In genomic region chr14:103880334-103880985, GRCh38 we compare ENCODE assay signal across 8 cellular contexts. TPM values are rescaled to one million over a fixed set of nuclear protein-coding genes. Genes with fewer than 3 reads are reported as not detected.
DNase-seq lines count a peak whose midpoint lies in the region; ATAC-seq lines count a peak whose summit lies in the region.

No MANE protein-coding gene starts in this region.

- H3K9me3 ChIP-seq in T-helper 17 cell (ENCODE audit: control insufficient read depth, low read length, poor library complexity, severe bottlenecking) = no peaks in the 10 kb centered on the region
- H3K9me3 ChIP-seq in naive thymus-derived CD4-positive, alpha-beta T cell (ENCODE audit: control insufficient read depth in 2 of 3, low read length in 3 of 3) = no peaks in the 10 kb centered on the region

- H3K27me3 Mint-ChIP-seq in activated CD4-positive, alpha-beta memory T cell treated with anti-CD3 and anti-CD28 coated beads for 36 hours = no peaks in the 10 kb centered on the region
- no peaks in the 10 kb centered on the region for H3K27me3 Mint-ChIP-seq in activated CD4-positive, alpha-beta memory T cell treated with anti-CD3 and anti-CD28 coated beads, Interleukin-2, amount 10 ng/mL, durations not matched to agents 7 days and 5 days
- no peaks in the 10 kb centered on the region for H3K27me3 Mint-ChIP-seq in T-helper 17 cell
- H3K27me3 Mint-ChIP-seq in naive thymus-derived CD4-positive, alpha-beta T cell = peaks cover 0 to 6% (median 0%) of the 10 kb centered on the region in 5 donors

- peak overlapping the region; percentile 53 for H3K4me3 Mint-ChIP-seq in activated CD4-positive, alpha-beta memory T cell treated with anti-CD3 and anti-CD28 coated beads for 36 hours
- H3K4me3 Mint-ChIP-seq in activated CD4-positive, alpha-beta memory T cell treated with anti-CD3 and anti-CD28 coated beads, Interleukin-2, amount 10 ng/mL, durations not matched to agents 7 days and 5 days = no peak overlapping the region
- peak overlapping the region; percentile 78 for H3K4me3 Mint-ChIP-seq in T-helper 17 cell
- peak overlapping the region; percentile 42 to 83 (median 78) for H3K4me3 Mint-ChIP-seq in naive thymus-derived CD4-positive, alpha-beta T cell

- peaks cover 0 to 15% of the 10 kb centered on the region in 2 donors for H3K4me1 ChIP-seq in naive thymus-derived CD4-positive, alpha-beta T cell (ENCODE audit: control insufficient read depth in 2 of 2, insufficient read depth in 2 of 2, low read length in 2 of 2)

- H3K36me3 Mint-ChIP-seq in activated CD4-positive, alpha-beta memory T cell treated with anti-CD3 and anti-CD28 coated beads for 36 hours = no peaks in the 10 kb centered on the region
- H3K36me3 Mint-ChIP-seq in activated CD4-positive, alpha-beta memory T cell treated with anti-CD3 and anti-CD28 coated beads, Interleukin-2, amount 10 ng/mL, durations not matched to agents 7 days and 5 days (ENCODE audit: low read depth) = no peaks in the 10 kb centered on the region
- no peaks in the 10 kb centered on the region for H3K36me3 Mint-ChIP-seq in T-helper 17 cell (ENCODE audit: low read depth)
- H3K36me3 Mint-ChIP-seq in naive thymus-derived CD4-positive, alpha-beta T cell = no peaks in the 10 kb centered on the region

- peaks cover 9% of the 10 kb centered on the region for H3K4me1 Mint-ChIP-seq in activated CD4-positive, alpha-beta memory T cell treated with anti-CD3 and anti-CD28 coated beads for 36 hours (ENCODE audit: low read depth)
- H3K4me1 Mint-ChIP-seq in activated CD4-positive, alpha-beta memory T cell treated with anti-CD3 and anti-CD28 coated beads, Interleukin-2, amount 10 ng/mL, durations not matched to agents 7 days and 5 days = peaks cover 9% of the 10 kb centered on the region
- H3K4me1 Mint-ChIP-seq in T-helper 17 cell = peaks cover 9% of the 10 kb centered on the region
- peaks cover 7 to 28% (median 13%) of the 10 kb centered on the region in 7 donors for H3K4me1 Mint-ChIP-seq in naive thymus-derived CD4-positive, alpha-beta T cell

- H3K9me3 Mint-ChIP-seq in activated CD4-positive, alpha-beta memory T cell treated with anti-CD3 and anti-CD28 coated beads for 36 hours = no peaks in the 10 kb centered on the region
- no peaks in the 10 kb centered on the region for H3K9me3 Mint-ChIP-seq in activated CD4-positive, alpha-beta memory T cell treated with anti-CD3 and anti-CD28 coated beads, Interleukin-2, amount 10 ng/mL, durations not matched to agents 7 days and 5 days
- no peaks in the 10 kb centered on the region for H3K9me3 Mint-ChIP-seq in naive thymus-derived CD4-positive, alpha-beta T cell

- POLR2A ChIA-PET in activated CD4-positive, alpha-beta memory T cell treated with anti-CD3 and anti-CD28 coated beads for 36 hours (lab: Charles Lee) = no interaction called here
- POLR2A ChIA-PET in activated CD4-positive, alpha-beta memory T cell treated with anti-CD3 and anti-CD28 coated beads, Interleukin-2, amount 10 ng/mL, durations not matched to agents 7 days and 5 days (lab: Charles Lee) = interaction anchor here (0.6 kb wide), 1 partner anchor 41 kb away, joined by 3 read pairs; no protein-coding TSS in a partner anchor
- POLR2A ChIA-PET in naive thymus-derived CD4-positive, alpha-beta T cell (lab: Charles Lee) = interaction anchor here (0.8 to 1.4 kb wide), 2 partner anchors 8 to 21 kb away, joined by 3 read pairs; no protein-coding TSS in a partner anchor

- H3K27me3 ChIP-seq in naive thymus-derived CD4-positive, alpha-beta T cell (ENCODE audit: control insufficient read depth in 2 of 2, insufficient read depth in 2 of 2, low read length in 2 of 2) = no peaks in the 10 kb centered on the region

- H3K36me3 ChIP-seq in naive thymus-derived CD4-positive, alpha-beta T cell (ENCODE audit: control insufficient read depth in 2 of 3, insufficient read depth in 3 of 3, low read length in 3 of 3) = no peaks in the 10 kb centered on the region

- ATAC-seq in T-helper 17 cell (peak; percentile 64), GM19455 (IDR thresholded peaks at IDR 0.05; ENCODE audit: unreplicated experiment) (no peak)
- ATAC-seq in naive thymus-derived CD4-positive, alpha-beta T cell = peak; percentile 58

- DNase-seq in activated CD4-positive, alpha-beta memory T cell treated with anti-CD3 and anti-CD28 coated beads for 36 hours = peak; percentile 17
- no peak for DNase-seq in activated CD4-positive, alpha-beta memory T cell treated with anti-CD3 and anti-CD28 coated beads, Interleukin-2, amount 10 ng/mL, durations not matched to agents 7 days and 5 days
- DNase-seq in T-helper 17 cell (no peak), epithelial cell of prostate (ENCODE audit: low read depth, low spot score) (no peak), ecto neural progenitor cell (ENCODE audit: low spot score) (no peak), NCI-H187 treated with DMSO at 0.1 percent for 48 hours (lab: John Stamatoyannopoulos, UW) (no peak)
- peak in 6 of 9 donors; percentile 20 to 50 (median 42) for DNase-seq in naive thymus-derived CD4-positive, alpha-beta T cell

- peak overlapping the region; percentile 21 for H3K27ac ChIP-seq in epithelial cell of prostate
- H3K27ac ChIP-seq in naive thymus-derived CD4-positive, alpha-beta T cell (ENCODE audit: low read depth, low read length) = no peak overlapping the region

- H3K27ac Mint-ChIP-seq in activated CD4-positive, alpha-beta memory T cell treated with anti-CD3 and anti-CD28 coated beads for 36 hours = no peak overlapping the region
- H3K27ac Mint-ChIP-seq in activated CD4-positive, alpha-beta memory T cell treated with anti-CD3 and anti-CD28 coated beads, Interleukin-2, amount 10 ng/mL, durations not matched to agents 7 days and 5 days = no peak overlapping the region
- peak overlapping the region; percentile 14 for H3K27ac Mint-ChIP-seq in T-helper 17 cell
- peak overlapping the region in 3 of 9 donors; percentile 11 to 59 (median 28) for H3K27ac Mint-ChIP-seq in naive thymus-derived CD4-positive, alpha-beta T cell

- CTCF ChIA-PET in activated CD4-positive, alpha-beta memory T cell treated with anti-CD3 and anti-CD28 coated beads for 36 hours (lab: Charles Lee) = interaction anchor here (1.2 to 2.8 kb wide), 2 partner anchors 18 to 20 kb away, joined by 4 to 18 read pairs; no protein-coding TSS in a partner anchor
- CTCF ChIA-PET in activated CD4-positive, alpha-beta memory T cell treated with anti-CD3 and anti-CD28 coated beads, Interleukin-2, amount 10 ng/mL, durations not matched to agents 7 days and 5 days (lab: Charles Lee) = interaction anchor here (1.2 to 3.5 kb wide), 3 partner anchors 20 to 72 kb away, joined by 3 to 20 read pairs (median 5); no protein-coding TSS in a partner anchor
- CTCF ChIA-PET in naive thymus-derived CD4-positive, alpha-beta T cell (lab: Charles Lee) = interaction anchor here (1.1 to 1.6 kb wide), 4 partner anchors 24 to 71 kb away, joined by 3 to 4 read pairs (median 4); no protein-coding TSS in a partner anchor

- peak overlapping the region; percentile 25 for H3K4me3 ChIP-seq in naive thymus-derived CD4-positive, alpha-beta T cell (ENCODE audit: low read length)

- intact Hi-C loops in activated CD4-positive, alpha-beta memory T cell treated with anti-CD3 and anti-CD28 coated beads for 36 hours (cut with micrococcal nuclease) = no loop called here
- intact Hi-C loops in naive thymus-derived CD4-positive, alpha-beta T cell (cut with micrococcal nuclease) = no loop called here

RNA-seq across cellular contexts. Expression of gene PPP1R13B, which starts 33.1 kb away (rescaled TPM):
- 10 to 100 TPM; 13.5 to 14.8 TPM for total RNA-seq in activated CD4-positive, alpha-beta memory T cell treated with anti-CD3 and anti-CD28 coated beads for 36 hours
- 10 to 100 TPM; 10.7 to 15.9 TPM for total RNA-seq in activated CD4-positive, alpha-beta memory T cell treated with anti-CD3 and anti-CD28 coated beads, Interleukin-2, amount 10 ng/mL, durations not matched to agents 7 days and 5 days
- 10 to 100 TPM; 18.2 to 22.6 TPM for total RNA-seq in T-helper 17 cell
- total RNA-seq in naive thymus-derived CD4-positive, alpha-beta T cell = 10 to 100 TPM; 10.8 to 26.8 (median 17.7) TPM
- 1 to 10 TPM; 3.3 to 3.9 TPM for polyA plus RNA-seq in naive thymus-derived CD4-positive, alpha-beta T cell

RNA-seq across cellular contexts. Expression of gene TDRD9, which starts 47.8 kb away (rescaled TPM):
- under 1 TPM; 0.19 to 0.85 TPM for total RNA-seq in activated CD4-positive, alpha-beta memory T cell treated with anti-CD3 and anti-CD28 coated beads for 36 hours
- total RNA-seq in activated CD4-positive, alpha-beta memory T cell treated with anti-CD3 and anti-CD28 coated beads, Interleukin-2, amount 10 ng/mL, durations not matched to agents 7 days and 5 days = under 1 TPM; 0.08 to 0.13 TPM
- 1 to 10 TPM in 1 of 2 donors, not detected in 1; 1.0 TPM for total RNA-seq in T-helper 17 cell
- 1 to 10 TPM in 1 of 5 experiments, under 1 TPM in 3, not detected in 1; 0.16 to 6.4 (median 0.43) TPM for total RNA-seq in naive thymus-derived CD4-positive, alpha-beta T cell
- under 1 TPM; 0.25 to 0.91 TPM for polyA plus RNA-seq in naive thymus-derived CD4-positive, alpha-beta T cell

Comparison
In these comparisons a context has a peak if more than half of its experiments do, and no peak if none do; other contexts are left out.
1. DNase-seq: peak in activated CD4-positive, alpha-beta memory T cell treated with anti-CD3 and anti-CD28 coated beads for 36 hours (single experiment) and naive thymus-derived CD4-positive, alpha-beta T cell (6 of 9); none in activated CD4-positive, alpha-beta memory T cell treated with anti-CD3 and anti-CD28 coated beads, Interleukin-2, amount 10 ng/mL, durations not matched to agents 7 days and 5 days (single experiment), T-helper 17 cell (0 of 3), epithelial cell of prostate (single experiment), ecto neural progenitor cell (single experiment) and NCI-H187 treated with DMSO at 0.1 percent for 48 hours (single experiment).